1 cellular context compared by ENCODE assay signal in genomic region chr7:139481364-139481763, GRCh38.
TF ChIP-seq lines count a peak whose summit lies in the region.

No MANE protein-coding gene starts in this region.

TF ChIP-seq in IMR-90, 13 proteins besides CTCF, POLR2A, EP300 and RAD21:
- TF ChIP-seq USF2 (IDR thresholded peaks at IDR 0.05; ENCODE audit: low read depth, low read length) (no peak), MAZ (IDR thresholded peaks at IDR 0.05; ENCODE audit: borderline replicate concordance, low read depth, low read length) (no peak), RCOR1 (IDR thresholded peaks at IDR 0.05; ENCODE audit: insufficient replicate concordance, low read length) (no peak), SMC3 (IDR thresholded peaks at IDR 0.05; ENCODE audit: low read depth, low read length) (no peak), MXI1 (IDR thresholded peaks at IDR 0.05; ENCODE audit: borderline replicate concordance, low read depth, low read length) (no peak), NFE2L2 (IDR thresholded peaks at IDR 0.05; ENCODE audit: low read depth, low read length) (no peak), FOS (IDR thresholded peaks at IDR 0.05; ENCODE audit: low read depth, low read length) (no peak), RFX5 (IDR thresholded peaks at IDR 0.05; ENCODE audit: low read depth, low read length) (no peak), CHD1 (IDR thresholded peaks at IDR 0.05; ENCODE audit: low read depth, low read length) (no peak), MAFK (IDR thresholded peaks at IDR 0.05; ENCODE audit: low read depth, low read length) (no peak), BHLHE40 (IDR thresholded peaks at IDR 0.05; ENCODE audit: low read depth, low read length) (no peak), ELK1 (IDR thresholded peaks at IDR 0.05; ENCODE audit: borderline replicate concordance, low read depth, low read length) (no peak)
TF ChIP-seq in IMR-90: peak in this region for 0.
